ENCODE assay signal across 1 cellular context in the genomic region with DNA sequence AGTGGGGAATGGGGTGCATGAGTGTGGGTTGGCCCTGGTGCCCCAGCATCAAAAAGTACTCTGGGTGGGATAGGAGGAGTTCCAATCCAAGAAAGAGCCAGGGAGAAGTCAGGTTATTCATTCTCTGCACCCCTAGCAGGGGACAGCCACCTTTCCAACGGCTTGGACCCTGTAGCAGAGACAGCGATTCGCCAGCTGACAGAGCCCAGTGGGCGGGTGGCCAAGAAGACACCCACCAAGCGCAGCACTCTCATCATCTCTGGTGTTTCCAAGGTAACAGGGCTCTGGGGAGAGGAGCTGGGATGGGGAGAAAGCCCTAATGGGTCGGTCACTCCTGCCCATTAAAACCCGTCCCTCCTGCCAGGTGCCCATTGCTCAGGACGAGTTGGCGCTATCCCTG.
TF ChIP-seq lines count a peak whose summit lies in the region.

No MANE protein-coding gene starts in this region.

TF ChIP-seq in H1, 55 proteins besides CTCF, POLR2A, EP300 and RAD21:
- TF ChIP-seq MAX (IDR thresholded peaks at IDR 0.05), result no peak
- no peak for TF ChIP-seq SP4 (IDR thresholded peaks at IDR 0.05; ENCODE audit: low read length)
- TF ChIP-seq EGR1 (IDR thresholded peaks at IDR 0.05; ENCODE audit: borderline replicate concordance, low read depth, low read length), result no peak
- TF ChIP-seq CBX5 (IDR thresholded peaks at IDR 0.05; ENCODE audit: low read depth, low read length), result no peak
TF ChIP-seq in H1: peak in this region for 0.
